Comparison of ENCODE assay signal across 13 cellular contexts in genomic region chr20:39702716-39703349, GRCh38.
DNase-seq lines count a peak whose midpoint lies in the region; ATAC-seq, FAIRE-seq and TF ChIP-seq lines count a peak whose summit lies in the region.
"Had no signal": no experiment of that assay in that cellular context is flagged by ENCODE, and none has a peak within 500 bp of the region (broad histone marks: within the 10 kb centered on the region; RNA-seq: fewer than 3 reads in every experiment).

No MANE protein-coding gene starts in this region.

- H3K79me2 ChIP-seq in HepG2 (ENCODE audit: insufficient read depth, low read length): no peaks in the 10 kb centered on the region

- in situ Hi-C loops in HepG2 (cut with HindIII; ENCODE audit: extremely low pct_ligation_motif_present, low pct_unique_long_range_greater_than_20kb): no loop called here

- H3K4me3 ChIP-seq in HepG2 (replicated peaks in 1 of 3; ENCODE audit: insufficient read depth in 1 of 3, low read depth in 2 of 3, low read length in 3 of 3) (no peak overlapping the region), right lobe of liver (no peak overlapping the region), WERI-Rb-1 (ENCODE audit: low read depth, low read length) (no peak overlapping the region)
- H3K4me3 ChIP-seq: BLaER1 treated with 17β-estradiol and CSF1 and Interleukin-3, amounts not matched to agents 10 nM and 100 nM; GM23338 had no signal

- ATAC-seq in HepG2 (no peak), right lobe of liver (no peak), GM18870 (IDR thresholded peaks at IDR 0.05; ENCODE audit: unreplicated experiment) (no peak)
- ATAC-seq: GM23338 had no signal

- TF ChIP-seq EP300 in HepG2 (IDR thresholded peaks at IDR 0.05; ENCODE audit: low read depth in 2 of 2, low read length in 2 of 2) (no peak), HepG2 (CRISPR knock-in tag; IDR thresholded peaks at IDR 0.05; ENCODE audit: borderline replicate concordance) (no peak)

- H4K20me1 ChIP-seq in HepG2 (ENCODE audit: insufficient read depth, low read length): no peaks in the 10 kb centered on the region
- H4K20me1 ChIP-seq: BLaER1 treated with 17β-estradiol and CSF1 and Interleukin-3, amounts not matched to agents 10 nM and 100 nM had no signal

- intact Hi-C loops in HepG2 (cut with micrococcal nuclease; ENCODE audit: unreplicated experiment) (no loop called here), right lobe of liver (cut with DNase I) (no loop called here)

- H3K9ac ChIP-seq in HepG2 (ENCODE audit: insufficient read depth, low read depth, low read length): no peak overlapping the region
- H3K9ac ChIP-seq: BLaER1 treated with 17β-estradiol and CSF1 and Interleukin-3, amounts not matched to agents 10 nM and 100 nM had no signal

- H3K36me3 ChIP-seq in HepG2 (replicated peaks in 1 of 2; ENCODE audit: control insufficient read depth in 1 of 2, insufficient read depth in 2 of 2, low read length in 2 of 2) (no peaks in the 10 kb centered on the region), right lobe of liver (no peaks in the 10 kb centered on the region), WERI-Rb-1 (no peaks in the 10 kb centered on the region)
- H3K36me3 ChIP-seq: BLaER1 treated with 17β-estradiol and CSF1 and Interleukin-3, amounts not matched to agents 10 nM and 100 nM had no signal

- H3K27ac ChIP-seq in HepG2 (ENCODE audit: extremely low read length, insufficient read depth, low read length) (no peak overlapping the region), right lobe of liver (no peak overlapping the region), WERI-Rb-1 (no peak overlapping the region)
- H3K27ac ChIP-seq: BLaER1 treated with 17β-estradiol and CSF1 and Interleukin-3, amounts not matched to agents 10 nM and 100 nM had no signal

- H3K27me3 ChIP-seq in HepG2 (ENCODE audit: control insufficient read depth in 1 of 2, insufficient read depth in 2 of 2, low read length in 2 of 2) (no peaks in the 10 kb centered on the region), right lobe of liver (no peaks in the 10 kb centered on the region), WERI-Rb-1 (ENCODE audit: insufficient read depth, low read depth, severe bottlenecking) (peaks cover 22% of the 10 kb centered on the region)
- H3K27me3 ChIP-seq: BLaER1 treated with 17β-estradiol and CSF1 and Interleukin-3, amounts not matched to agents 10 nM and 100 nM had no signal

- DNase-seq in HepG2 (ENCODE audit: low spot score) (no peak), right lobe of liver (no peak), NCI-H526 treated with DMSO at 0.1 percent for 48 hours (lab: John Stamatoyannopoulos, UW) (peak; percentile 19), SIG-M5 treated with dmso at 0.1 percent for 504 hours (lab: John Stamatoyannopoulos, UW; ENCODE audit: unreplicated experiment) (no peak), WERI-Rb-1 (no peak), DMS114 treated with DMSO at 0.1 percent for 48 hours (lab: John Stamatoyannopoulos, UW; ENCODE audit: unreplicated experiment) (no peak)
- DNase-seq: ACHN; CD4-positive, CD25-positive, alpha-beta regulatory T cell; H9 had no signal

- no peak overlapping the region for H3K4me2 ChIP-seq in HepG2 (ENCODE audit: low read depth, low read length)
- H3K4me2 ChIP-seq: GM23338 had no signal

- H2AFZ ChIP-seq in HepG2 (ENCODE audit: low read length): no peak overlapping the region
- H2AFZ ChIP-seq: GM23338 had no signal

- no peak for TF ChIP-seq RAD21 in HepG2 (CRISPR knock-in tag; IDR thresholded peaks at IDR 0.05)

- WGBS in HepG2 (ENCODE audit: low lambda C conversion rate): 5% methylated on average over 1 of the region's 1 CpG
- 44% methylated on average over 1 of the region's 1 CpG for WGBS in right lobe of liver (ENCODE audit: insufficient coverage, low coverage, low lambda C conversion rate, missing lambda C conversion rate)

- POLR2A ChIA-PET in HepG2 (lab: Yijun Ruan, JAX): no interaction called here

- FAIRE-seq in HepG2 (lab: Jason Lieb, UNC) (no peak), islet of Langerhans (lab: Jason Lieb, UNC) (peak; percentile 73)

- H3K9me3 ChIP-seq in HepG2 (ENCODE audit: low read length) (peaks cover 99% of the 10 kb centered on the region), right lobe of liver (no peaks in the 10 kb centered on the region), WERI-Rb-1 (ENCODE audit: severe bottlenecking) (no peaks in the 10 kb centered on the region)

- no peak for TF ChIP-seq POLR2A in HepG2 (IDR thresholded peaks at IDR 0.05; ENCODE audit: insufficient read depth in 1 of 2, low read depth in 2 of 2, low read length in 2 of 2)
- no peak for TF ChIP-seq POLR2A in right lobe of liver (IDR thresholded peaks at IDR 0.05)

- CTCF ChIA-PET in HepG2 (lab: Yijun Ruan, JAX; ENCODE audit: low intra/inter-chr PET ratio, low total read pairs): no interaction called here

- H3K4me1 ChIP-seq in HepG2 (ENCODE audit: insufficient read depth, low read length) (no peaks in the 10 kb centered on the region), right lobe of liver (no peaks in the 10 kb centered on the region)

- no TSS peak for BruUV-seq in HepG2 (replicated peaks; lab: Mats Ljungman, UMichigan)

- TF ChIP-seq CTCF in HepG2 (CRISPR knock-in tag; IDR thresholded peaks at IDR 0.05) (no peak), right lobe of liver (IDR thresholded peaks at IDR 0.05) (no peak), WERI-Rb-1 (IDR thresholded peaks at IDR 0.05; ENCODE audit: low read depth, low read length) (no peak)

TF ChIP-seq in HepG2, 621 proteins besides CTCF, POLR2A, EP300 and RAD21:
- 0 out of 2 replicates have a peak, but pooled peaks have one; percentile 75 for TF ChIP-seq PCBP1 (IDR thresholded peaks at IDR 0.05; ENCODE audit: borderline replicate concordance, low read depth, low read length)
- no peak for TF ChIP-seq CEBPZ (IDR thresholded peaks at IDR 0.05; ENCODE audit: low read length)
- peak; percentile 98 for TF ChIP-seq HNRNPK (IDR thresholded peaks at IDR 0.05; ENCODE audit: low read depth, low read length, poor library complexity, severe bottlenecking)
